Comparison of ENCODE assay signal across 8 cellular contexts in genomic region chr2:207768891-207769596, GRCh38. TPM values are rescaled to one million over a fixed set of nuclear protein-coding genes. Genes with fewer than 3 reads are reported as not detected.
DNase-seq lines count a peak whose midpoint lies in the region; ATAC-seq and TF ChIP-seq lines count a peak whose summit lies in the region.

No MANE protein-coding gene starts in this region.

- H3K4me2 ChIP-seq in neural progenitor cell, result peak overlapping the region; percentile 100

- H3K27ac Mint-ChIP-seq in IgD-negative memory B cell (peak overlapping the region; percentile 59 to 93 (median 73)), neural progenitor cell (no peak overlapping the region)

- H3K4me3 Mint-ChIP-seq in IgD-negative memory B cell (peak overlapping the region; percentile 83 to 97 (median 91)), neural progenitor cell (peak overlapping the region; percentile 89)

- H2AFZ ChIP-seq in neural progenitor cell (replicated peaks), result no peak overlapping the region

- ATAC-seq in GM21526 (IDR thresholded peaks at IDR 0.05; ENCODE audit: low FRiP score, unreplicated experiment), result peak; percentile 1

- H3K36me3 Mint-ChIP-seq in IgD-negative memory B cell (peaks cover 1% of the 10 kb centered on the region), neural progenitor cell (peaks cover 2% of the 10 kb centered on the region)

- H3K27ac ChIP-seq in neural progenitor cell, result peak overlapping the region; percentile 95

- H3K27me3 Mint-ChIP-seq in IgD-negative memory B cell, result peaks cover 11% of the 10 kb centered on the region
- peaks cover 54% of the 10 kb centered on the region for H3K27me3 Mint-ChIP-seq in neural progenitor cell (ENCODE audit: insufficient read depth, low read depth)

- no peaks in the 10 kb centered on the region for H3K9me3 ChIP-seq in neural progenitor cell (ENCODE audit: low read depth)

- no peak for TF ChIP-seq CTCF in neural progenitor cell (IDR thresholded peaks at IDR 0.05)

- H3K9ac ChIP-seq in neural progenitor cell, result peak overlapping the region; percentile 84

- H3K9me3 Mint-ChIP-seq in IgD-negative memory B cell (no peaks in the 10 kb centered on the region), neural progenitor cell (peaks cover 2% of the 10 kb centered on the region)

- in situ Hi-C loops in G401 (cut with HindIII; ENCODE audit: low sequenced_read_pairs), result no loop called here

- H3K4me3 ChIP-seq in neural progenitor cell, result peak overlapping the region; percentile 100

- no peaks in the 10 kb centered on the region for H3K27me3 ChIP-seq in neural progenitor cell

- peaks cover 33% of the 10 kb centered on the region for H3K4me1 ChIP-seq in neural progenitor cell

- peaks cover 73% of the 10 kb centered on the region for H3F3A ChIP-seq in neural progenitor cell (ENCODE audit: low read depth)

- H3K4me1 Mint-ChIP-seq in IgD-negative memory B cell (peaks cover 10 to 26% (median 20%) of the 10 kb centered on the region in 3 donors), neural progenitor cell (peaks cover 37% of the 10 kb centered on the region)

- peaks cover 72% of the 10 kb centered on the region for H3K79me2 ChIP-seq in neural progenitor cell (ENCODE audit: low read depth)

- DNase-seq in ELR (ENCODE audit: low read depth), result peak; percentile 47
- DNase-seq in activated CD4-positive, alpha-beta T cell treated with anti-CD3 and anti-CD28 coated beads for 48 hours, result peak; percentile 45
- peak; percentile 61 for DNase-seq in fibroblast of gingiva (ENCODE audit: low read depth)
- peak; percentile 61 for DNase-seq in neural progenitor cell (ENCODE audit: low spot score)
- no peak for DNase-seq in G401 (ENCODE audit: low spot score)
- DNase-seq in NCI-H1930 (lab: John Stamatoyannopoulos, UW), result no peak

- peaks cover 65% of the 10 kb centered on the region for H4K20me1 ChIP-seq in neural progenitor cell (ENCODE audit: low read depth)

- H3K36me3 ChIP-seq in neural progenitor cell, result peaks cover 18% of the 10 kb centered on the region

RNA-seq across cellular contexts. Expression of gene FZD5, which starts 0.7 kb away (rescaled TPM):
- polyA plus RNA-seq in IgD-negative memory B cell, result 0.08 TPM
- 178 and 240 TPM in 2 replicates for total RNA-seq in neural progenitor cell (ENCODE audit: low replicate concordance)
- 30.5 and 30.8 TPM in 2 replicates for total RNA-seq in G401 (2014; rRNA removed; shearing (Covaris generic))

RNA-seq across cellular contexts. Expression of gene CCNYL1, which starts 57.6 kb away (rescaled TPM):
- 2.4 TPM for polyA plus RNA-seq in IgD-negative memory B cell
- 15.0 and 22.0 TPM in 2 replicates for total RNA-seq in neural progenitor cell (ENCODE audit: low replicate concordance)
- total RNA-seq in G401 (2014; rRNA removed; shearing (Covaris generic)), result 39.6 and 43.0 TPM in 2 replicates

Comparison
In these comparisons a context has a peak if more than half of its experiments do, and no peak if none do; other contexts are left out.
1. DNase-seq: peak in ELR (single experiment), activated CD4-positive, alpha-beta T cell treated with anti-CD3 and anti-CD28 coated beads for 48 hours (single experiment), fibroblast of gingiva (single experiment) and neural progenitor cell (single experiment); none in G401 (single experiment) and NCI-H1930 (0 of 2).